Comparison of ENCODE assay signal across 1 cellular context in the genomic region with DNA sequence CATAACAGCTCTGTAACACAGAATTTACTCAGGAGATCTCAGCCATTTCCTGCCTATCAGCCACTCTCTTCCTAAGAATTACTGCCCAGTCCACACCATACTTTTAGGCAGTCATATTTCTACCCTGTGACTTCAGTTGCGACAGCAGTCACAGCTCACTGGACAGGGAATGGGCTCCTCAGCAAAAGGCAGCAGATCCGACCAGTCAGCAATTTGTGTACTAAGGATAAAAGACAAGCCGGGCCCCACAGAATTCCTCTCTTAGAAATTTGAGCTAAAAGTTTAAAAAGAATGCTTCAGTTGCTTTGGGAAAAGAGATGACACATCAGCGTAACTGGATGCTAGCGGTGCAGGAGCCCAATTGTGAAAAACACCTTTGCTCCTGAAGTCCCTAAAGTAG.
A peak's percentile ranks its signal among the peaks of the same experiment; 100 is the strongest.
TF ChIP-seq lines count a peak whose summit lies in the region.

No MANE protein-coding gene starts in this region.

TF ChIP-seq in K562, 482 proteins besides CTCF, POLR2A, EP300 and RAD21 (continued from another document):
- TF ChIP-seq ZMIZ1 (IDR thresholded peaks at IDR 0.05; ENCODE audit: low read depth in 2 of 2, low read length in 2 of 2) (no peak), ZNF140 (CRISPR knock-in tag; IDR thresholded peaks at IDR 0.05) (no peak), HIVEP1 (CRISPR knock-in tag; IDR thresholded peaks at IDR 0.05) (no peak), NELFE (IDR thresholded peaks at IDR 0.05; ENCODE audit: insufficient read depth, insufficient read length) (no peak), ZNF551 (CRISPR knock-in tag; IDR thresholded peaks at IDR 0.05) (no peak), ZNF512 (tag; IDR thresholded peaks at IDR 0.05) (no peak), ATF4 (CRISPR knock-in tag; IDR thresholded peaks at IDR 0.05) (no peak), ZNF695 (CRISPR knock-in tag; IDR thresholded peaks at IDR 0.05) (no peak), ZNF316 (IDR thresholded peaks at IDR 0.05) (peak; percentile 70), MAFG (tag; conservative IDR thresholded peaks at IDR 0.05) (peak; percentile 64), RBBP5 (IDR thresholded peaks at IDR 0.05; ENCODE audit: borderline replicate concordance, insufficient read depth, low read length, poor library complexity, severe bottlenecking) (no peak), MAFF (IDR thresholded peaks at IDR 0.05; ENCODE audit: low read length) (peak; percentile 46), ZNF146 (CRISPR knock-in tag; IDR thresholded peaks at IDR 0.05; ENCODE audit: unreplicated experiment) (no peak), CHD2 (IDR thresholded peaks at IDR 0.05; ENCODE audit: low read depth, low read length) (no peak), ZNF75A (CRISPR knock-in tag; IDR thresholded peaks at IDR 0.05) (no peak)
- TF ChIP-seq, protein P1, sequence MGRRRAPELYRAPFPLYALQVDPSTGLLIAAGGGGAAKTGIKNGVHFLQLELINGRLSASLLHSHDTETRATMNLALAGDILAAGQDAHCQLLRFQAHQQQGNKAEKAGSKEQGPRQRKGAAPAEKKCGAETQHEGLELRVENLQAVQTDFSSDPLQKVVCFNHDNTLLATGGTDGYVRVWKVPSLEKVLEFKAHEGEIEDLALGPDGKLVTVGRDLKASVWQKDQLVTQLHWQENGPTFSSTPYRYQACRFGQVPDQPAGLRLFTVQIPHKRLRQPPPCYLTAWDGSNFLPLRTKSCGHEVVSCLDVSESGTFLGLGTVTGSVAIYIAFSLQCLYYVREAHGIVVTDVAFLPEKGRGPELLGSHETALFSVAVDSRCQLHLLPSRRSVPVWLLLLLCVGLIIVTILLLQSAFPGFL (CRISPR knock-in tag; IDR thresholded peaks at IDR 0.05), result no peak
- TF ChIP-seq, protein P2, sequence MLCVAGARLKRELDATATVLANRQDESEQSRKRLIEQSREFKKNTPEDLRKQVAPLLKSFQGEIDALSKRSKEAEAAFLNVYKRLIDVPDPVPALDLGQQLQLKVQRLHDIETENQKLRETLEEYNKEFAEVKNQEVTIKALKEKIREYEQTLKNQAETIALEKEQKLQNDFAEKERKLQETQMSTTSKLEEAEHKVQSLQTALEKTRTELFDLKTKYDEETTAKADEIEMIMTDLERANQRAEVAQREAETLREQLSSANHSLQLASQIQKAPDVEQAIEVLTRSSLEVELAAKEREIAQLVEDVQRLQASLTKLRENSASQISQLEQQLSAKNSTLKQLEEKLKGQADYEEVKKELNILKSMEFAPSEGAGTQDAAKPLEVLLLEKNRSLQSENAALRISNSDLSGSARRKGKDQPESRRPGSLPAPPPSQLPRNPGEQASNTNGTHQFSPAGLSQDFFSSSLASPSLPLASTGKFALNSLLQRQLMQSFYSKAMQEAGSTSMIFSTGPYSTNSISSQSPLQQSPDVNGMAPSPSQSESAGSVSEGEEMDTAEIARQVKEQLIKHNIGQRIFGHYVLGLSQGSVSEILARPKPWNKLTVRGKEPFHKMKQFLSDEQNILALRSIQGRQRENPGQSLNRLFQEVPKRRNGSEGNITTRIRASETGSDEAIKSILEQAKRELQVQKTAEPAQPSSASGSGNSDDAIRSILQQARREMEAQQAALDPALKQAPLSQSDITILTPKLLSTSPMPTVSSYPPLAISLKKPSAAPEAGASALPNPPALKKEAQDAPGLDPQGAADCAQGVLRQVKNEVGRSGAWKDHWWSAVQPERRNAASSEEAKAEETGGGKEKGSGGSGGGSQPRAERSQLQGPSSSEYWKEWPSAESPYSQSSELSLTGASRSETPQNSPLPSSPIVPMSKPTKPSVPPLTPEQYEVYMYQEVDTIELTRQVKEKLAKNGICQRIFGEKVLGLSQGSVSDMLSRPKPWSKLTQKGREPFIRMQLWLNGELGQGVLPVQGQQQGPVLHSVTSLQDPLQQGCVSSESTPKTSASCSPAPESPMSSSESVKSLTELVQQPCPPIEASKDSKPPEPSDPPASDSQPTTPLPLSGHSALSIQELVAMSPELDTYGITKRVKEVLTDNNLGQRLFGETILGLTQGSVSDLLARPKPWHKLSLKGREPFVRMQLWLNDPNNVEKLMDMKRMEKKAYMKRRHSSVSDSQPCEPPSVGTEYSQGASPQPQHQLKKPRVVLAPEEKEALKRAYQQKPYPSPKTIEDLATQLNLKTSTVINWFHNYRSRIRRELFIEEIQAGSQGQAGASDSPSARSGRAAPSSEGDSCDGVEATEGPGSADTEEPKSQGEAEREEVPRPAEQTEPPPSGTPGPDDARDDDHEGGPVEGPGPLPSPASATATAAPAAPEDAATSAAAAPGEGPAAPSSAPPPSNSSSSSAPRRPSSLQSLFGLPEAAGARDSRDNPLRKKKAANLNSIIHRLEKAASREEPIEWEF (CRISPR knock-in tag; IDR thresholded peaks at IDR 0.05), result no peak
TF ChIP-seq in K562: peak in this region for 5.
